In the genomic region with DNA sequence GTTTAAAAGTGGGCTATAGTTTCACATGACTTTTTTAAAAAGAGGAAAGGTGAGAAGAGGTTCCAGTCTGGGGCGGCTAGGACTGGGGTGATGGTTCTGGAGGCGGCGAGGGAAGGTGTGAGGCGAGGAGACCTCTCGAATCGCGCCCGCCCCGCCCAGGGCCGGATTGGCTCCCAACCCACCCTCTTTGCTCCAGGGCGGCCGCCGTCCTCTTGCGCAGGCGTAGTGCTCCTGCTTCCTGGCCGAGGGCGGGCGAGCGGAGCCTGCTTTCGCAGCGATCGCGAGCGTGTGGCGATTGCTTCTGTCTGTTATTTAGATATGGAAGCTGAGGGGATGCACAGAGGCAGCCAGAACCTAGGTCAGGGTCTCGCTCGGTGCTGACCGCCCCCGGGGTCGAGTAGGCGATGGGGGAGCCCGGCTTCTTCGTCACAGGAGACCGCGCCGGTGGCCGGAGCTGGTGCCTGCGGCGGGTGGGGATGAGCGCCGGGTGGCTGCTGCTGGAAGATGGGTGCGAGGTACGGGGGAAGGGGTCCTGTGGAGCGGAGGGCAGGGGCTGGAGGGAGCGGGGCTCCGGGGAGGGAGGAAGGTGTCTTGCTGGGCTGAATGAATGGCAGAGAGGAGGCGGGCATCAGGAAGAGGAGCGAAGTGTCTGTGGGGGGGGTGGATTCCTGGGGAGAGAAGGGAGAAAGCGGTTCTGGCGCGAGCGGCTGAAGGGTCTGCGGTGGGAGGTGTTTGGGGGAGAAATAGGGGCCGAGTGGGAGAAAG, we compare ENCODE assay signal across 1 cellular context.
TF ChIP-seq lines count a peak whose summit lies in the region.

A gene with protein sequence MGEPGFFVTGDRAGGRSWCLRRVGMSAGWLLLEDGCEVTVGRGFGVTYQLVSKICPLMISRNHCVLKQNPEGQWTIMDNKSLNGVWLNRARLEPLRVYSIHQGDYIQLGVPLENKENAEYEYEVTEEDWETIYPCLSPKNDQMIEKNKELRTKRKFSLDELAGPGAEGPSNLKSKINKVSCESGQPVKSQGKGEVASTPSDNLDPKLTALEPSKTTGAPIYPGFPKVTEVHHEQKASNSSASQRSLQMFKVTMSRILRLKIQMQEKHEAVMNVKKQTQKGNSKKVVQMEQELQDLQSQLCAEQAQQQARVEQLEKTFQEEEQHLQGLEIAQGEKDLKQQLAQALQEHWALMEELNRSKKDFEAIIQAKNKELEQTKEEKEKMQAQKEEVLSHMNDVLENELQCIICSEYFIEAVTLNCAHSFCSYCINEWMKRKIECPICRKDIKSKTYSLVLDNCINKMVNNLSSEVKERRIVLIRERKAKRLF (plus strand): TSS at position 223 of the 765 bp plus-strand sequence. CDS start 182 bp downstream, at position 405.

TF ChIP-seq in HepG2, 621 proteins besides CTCF, POLR2A, EP300 and RAD21 (continued from another document and continues in another):
- TF ChIP-seq, protein P1, sequence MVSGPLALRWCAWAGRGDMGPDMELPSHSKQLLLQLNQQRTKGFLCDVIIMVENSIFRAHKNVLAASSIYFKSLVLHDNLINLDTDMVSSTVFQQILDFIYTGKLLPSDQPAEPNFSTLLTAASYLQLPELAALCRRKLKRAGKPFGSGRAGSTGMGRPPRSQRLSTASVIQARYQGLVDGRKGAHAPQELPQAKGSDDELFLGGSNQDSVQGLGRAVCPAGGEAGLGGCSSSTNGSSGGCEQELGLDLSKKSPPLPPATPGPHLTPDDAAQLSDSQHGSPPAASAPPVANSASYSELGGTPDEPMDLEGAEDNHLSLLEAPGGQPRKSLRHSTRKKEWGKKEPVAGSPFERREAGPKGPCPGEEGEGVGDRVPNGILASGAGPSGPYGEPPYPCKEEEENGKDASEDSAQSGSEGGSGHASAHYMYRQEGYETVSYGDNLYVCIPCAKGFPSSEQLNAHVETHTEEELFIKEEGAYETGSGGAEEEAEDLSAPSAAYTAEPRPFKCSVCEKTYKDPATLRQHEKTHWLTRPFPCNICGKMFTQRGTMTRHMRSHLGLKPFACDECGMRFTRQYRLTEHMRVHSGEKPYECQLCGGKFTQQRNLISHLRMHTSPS (CRISPR knock-in tag; IDR thresholded peaks at IDR 0.05; ENCODE audit: low read depth): no peak
- TF ChIP-seq ZNF350 (CRISPR knock-in tag; IDR thresholded peaks at IDR 0.05; ENCODE audit: borderline replicate concordance, low read depth) (peak; percentile 33; the same call in 1 of the 2 replicates), ELF4 (CRISPR knock-in tag; IDR thresholded peaks at IDR 0.05; ENCODE audit: borderline replicate concordance) (no peak), FOXK1 (CRISPR knock-in tag; IDR thresholded peaks at IDR 0.05; ENCODE audit: borderline replicate concordance, low read depth) (0 out of 2 replicates have a peak, but pooled peaks have one; percentile 16), ISL2 (CRISPR knock-in tag; IDR thresholded peaks at IDR 0.05) (peak; percentile 41; the same call in 1 of the 2 replicates), TBX3 (IDR thresholded peaks at IDR 0.05; ENCODE audit: borderline replicate concordance) (no peak), TEAD3 (CRISPR knock-in tag; optimal IDR thresholded peaks at IDR 0.05; ENCODE audit: borderline replicate concordance) (peak; percentile 11), SOX6 (IDR thresholded peaks at IDR 0.05) (no peak), SOX6 (CRISPR knock-in tag; IDR thresholded peaks at IDR 0.05) (no peak), ZNF253 (CRISPR knock-in tag; IDR thresholded peaks at IDR 0.05; ENCODE audit: borderline replicate concordance) (no peak), PITX1 (CRISPR knock-in tag; IDR thresholded peaks at IDR 0.05) (peak; percentile 45; the same call in 1 of the 2 replicates), TBX2 (CRISPR knock-in tag; IDR thresholded peaks at IDR 0.05; ENCODE audit: borderline replicate concordance) (peak; percentile 83), ZNF558 (CRISPR knock-in tag; IDR thresholded peaks at IDR 0.05; ENCODE audit: borderline replicate concordance) (peak; percentile 47; the same call in 1 of the 2 replicates), RORA (CRISPR knock-in tag; IDR thresholded peaks at IDR 0.05) (no peak), ZNF615 (CRISPR knock-in tag; IDR thresholded peaks at IDR 0.05; ENCODE audit: borderline replicate concordance) (peak; percentile 33; the same call in 1 of the 2 replicates), REPIN1 (CRISPR knock-in tag; IDR thresholded peaks at IDR 0.05; ENCODE audit: borderline replicate concordance, low read depth) (peak; percentile 52; the same call in 1 of the 2 replicates), NR3C1 (CRISPR knock-in tag; IDR thresholded peaks at IDR 0.05) (no peak), TAF1 (CRISPR knock-in tag; IDR thresholded peaks at IDR 0.05) (peak; percentile 86), FLYWCH1 (CRISPR knock-in tag; IDR thresholded peaks at IDR 0.05) (no peak), RBFOX2 (IDR thresholded peaks at IDR 0.05; ENCODE audit: low read depth, low read length) (peak; percentile 85), NFRKB (IDR thresholded peaks at IDR 0.05) (no peak), EZH2 (conservative IDR thresholded peaks at IDR 0.05; ENCODE audit: low read depth, low read length) (no peak), HDAC6 (IDR thresholded peaks at IDR 0.05; ENCODE audit: low read depth, low read length) (no peak), ZNF737 (CRISPR knock-in tag; IDR thresholded peaks at IDR 0.05; ENCODE audit: borderline replicate concordance) (no peak), PAWR (CRISPR knock-in tag; IDR thresholded peaks at IDR 0.05; ENCODE audit: borderline replicate concordance) (no peak; the same call in 1 of the 2 replicates), ZNF431 (CRISPR knock-in tag; IDR thresholded peaks at IDR 0.05; ENCODE audit: borderline replicate concordance, low read depth) (peak; percentile 20; the same call in 1 of the 2 replicates), KDM2A (CRISPR knock-in tag; IDR thresholded peaks at IDR 0.05; ENCODE audit: borderline replicate concordance, low read depth) (no peak; the same call in 1 of the 2 replicates), ARNT2 (CRISPR knock-in tag; IDR thresholded peaks at IDR 0.05; ENCODE audit: low read depth) (peak; percentile 19), NR2F6 (IDR thresholded peaks at IDR 0.05) (no peak), NR2F6 (CRISPR knock-in tag; IDR thresholded peaks at IDR 0.05) (no peak), BCL6 (CRISPR knock-in tag; IDR thresholded peaks at IDR 0.05) (no peak), ARHGAP35 (CRISPR knock-in tag; IDR thresholded peaks at IDR 0.05; ENCODE audit: borderline replicate concordance) (no peak), ATRX (CRISPR knock-in tag; IDR thresholded peaks at IDR 0.05; ENCODE audit: borderline replicate concordance) (no peak), SMYD3 (CRISPR knock-in tag; IDR thresholded peaks at IDR 0.05) (no peak), ZNF274 (CRISPR knock-in tag; IDR thresholded peaks at IDR 0.05) (no peak; the same call in 1 of the 2 replicates), TEAD2 (CRISPR knock-in tag; IDR thresholded peaks at IDR 0.05) (0 out of 2 replicates have a peak, but pooled peaks have one; percentile 70), TCF7L2 (IDR thresholded peaks at IDR 0.05; ENCODE audit: low read depth, low read length) (no peak), ZNF674 (CRISPR knock-in tag; IDR thresholded peaks at IDR 0.05; ENCODE audit: low read depth) (no peak), ZBTB8A (CRISPR knock-in tag; IDR thresholded peaks at IDR 0.05; ENCODE audit: borderline replicate concordance, low read depth) (no peak; the same call in 1 of the 2 replicates), ZFP62 (CRISPR knock-in tag; IDR thresholded peaks at IDR 0.05) (no peak), ARNTL (CRISPR knock-in tag; IDR thresholded peaks at IDR 0.05) (peak; percentile 39), ZNF530 (CRISPR knock-in tag; IDR thresholded peaks at IDR 0.05; ENCODE audit: low read depth) (no peak), SRY (CRISPR knock-in tag; IDR thresholded peaks at IDR 0.05) (peak; percentile 87; the same call in 1 of the 2 replicates), HDAC2 (CRISPR knock-in tag; IDR thresholded peaks at IDR 0.05) (no peak), ELF1 (CRISPR knock-in tag; IDR thresholded peaks at IDR 0.05) (peak; percentile 84), SRSF9 (IDR thresholded peaks at IDR 0.05; ENCODE audit: borderline replicate concordance, insufficient read depth, low read depth, low read length, poor library complexity, severe bottlenecking) (no peak), ZNF577 (CRISPR knock-in tag; IDR thresholded peaks at IDR 0.05; ENCODE audit: borderline replicate concordance, low read depth) (0 out of 2 replicates have a peak, but pooled peaks have one; percentile 49), ZNF180 (CRISPR knock-in tag; IDR thresholded peaks at IDR 0.05; ENCODE audit: borderline replicate concordance, low read depth) (0 out of 2 replicates have a peak, but pooled peaks have one; percentile 87), ZKSCAN8 (CRISPR knock-in tag; IDR thresholded peaks at IDR 0.05; ENCODE audit: borderline replicate concordance) (peak; percentile 56; the same call in 1 of the 2 replicates), GABPA (IDR thresholded peaks at IDR 0.05; ENCODE audit: low read depth, low read length) (no peak), GABPA (CRISPR knock-in tag; IDR thresholded peaks at IDR 0.05; ENCODE audit: low read depth) (no peak), ZNF383 (CRISPR knock-in tag; IDR thresholded peaks at IDR 0.05; ENCODE audit: borderline replicate concordance) (peak; percentile 56; the same call in 1 of the 2 replicates), KLF16 (CRISPR knock-in tag; IDR thresholded peaks at IDR 0.05) (peak in 1 of 2 experiments; percentile 31; a peak in 1 of 4 replicates), ZFP37 (CRISPR knock-in tag; IDR thresholded peaks at IDR 0.05; ENCODE audit: borderline replicate concordance) (peak; percentile 62; the same call in 1 of the 2 replicates), ONECUT2 (CRISPR knock-in tag; IDR thresholded peaks at IDR 0.05) (0 out of 2 replicates have a peak, but pooled peaks have one; percentile 34), STAT5B (CRISPR knock-in tag; IDR thresholded peaks at IDR 0.05) (no peak), ZBTB7A (CRISPR knock-in tag; IDR thresholded peaks at IDR 0.05) (no peak; the same call in 1 of the 2 replicates), ZNF761 (CRISPR knock-in tag; conservative IDR thresholded peaks at IDR 0.05) (peak; percentile 91; the same call in 1 of the 2 replicates), NFIC (IDR thresholded peaks at IDR 0.05; ENCODE audit: low read length) (no peak), ZSCAN22 (CRISPR knock-in tag; IDR thresholded peaks at IDR 0.05) (no peak; the same call in 1 of the 2 replicates)
- TF ChIP-seq, protein P2, sequence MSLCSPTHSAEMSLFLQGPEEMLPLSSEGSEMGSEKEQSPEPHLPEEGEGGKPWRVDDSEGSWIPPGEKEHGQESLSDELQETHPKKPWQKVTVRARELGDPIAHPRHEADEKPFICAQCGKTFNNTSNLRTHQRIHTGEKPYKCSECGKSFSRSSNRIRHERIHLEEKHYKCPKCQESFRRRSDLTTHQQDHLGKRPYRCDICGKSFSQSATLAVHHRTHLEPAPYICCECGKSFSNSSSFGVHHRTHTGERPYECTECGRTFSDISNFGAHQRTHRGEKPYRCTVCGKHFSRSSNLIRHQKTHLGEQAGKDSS (CRISPR knock-in tag; IDR thresholded peaks at IDR 0.05; ENCODE audit: borderline replicate concordance, low read depth): no peak; the same call in 1 of the 2 replicates
- TF ChIP-seq, protein P3, sequence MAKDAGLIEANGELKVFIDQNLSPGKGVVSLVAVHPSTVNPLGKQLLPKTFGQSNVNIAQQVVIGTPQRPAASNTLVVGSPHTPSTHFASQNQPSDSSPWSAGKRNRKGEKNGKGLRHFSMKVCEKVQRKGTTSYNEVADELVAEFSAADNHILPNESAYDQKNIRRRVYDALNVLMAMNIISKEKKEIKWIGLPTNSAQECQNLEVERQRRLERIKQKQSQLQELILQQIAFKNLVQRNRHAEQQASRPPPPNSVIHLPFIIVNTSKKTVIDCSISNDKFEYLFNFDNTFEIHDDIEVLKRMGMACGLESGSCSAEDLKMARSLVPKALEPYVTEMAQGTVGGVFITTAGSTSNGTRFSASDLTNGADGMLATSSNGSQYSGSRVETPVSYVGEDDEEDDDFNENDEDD (CRISPR knock-in tag; IDR thresholded peaks at IDR 0.05; ENCODE audit: borderline replicate concordance): peak; percentile 91
- TF ChIP-seq, protein P4, sequence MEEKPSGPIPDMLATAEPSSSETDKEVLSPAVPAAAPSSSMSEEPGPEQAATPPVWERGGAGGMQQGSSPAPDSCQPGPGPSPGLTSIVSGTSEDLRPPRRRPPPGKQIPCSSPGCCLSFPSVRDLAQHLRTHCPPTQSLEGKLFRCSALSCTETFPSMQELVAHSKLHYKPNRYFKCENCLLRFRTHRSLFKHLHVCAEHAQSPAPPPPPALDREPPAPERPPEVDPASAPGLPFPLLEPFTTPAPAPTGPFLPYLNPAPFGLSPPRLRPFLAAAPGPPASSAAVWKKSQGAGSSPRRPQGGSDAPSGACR (CRISPR knock-in tag; IDR thresholded peaks at IDR 0.05): no peak; the same call in 1 of the 2 replicates
- TF ChIP-seq, protein P5, sequence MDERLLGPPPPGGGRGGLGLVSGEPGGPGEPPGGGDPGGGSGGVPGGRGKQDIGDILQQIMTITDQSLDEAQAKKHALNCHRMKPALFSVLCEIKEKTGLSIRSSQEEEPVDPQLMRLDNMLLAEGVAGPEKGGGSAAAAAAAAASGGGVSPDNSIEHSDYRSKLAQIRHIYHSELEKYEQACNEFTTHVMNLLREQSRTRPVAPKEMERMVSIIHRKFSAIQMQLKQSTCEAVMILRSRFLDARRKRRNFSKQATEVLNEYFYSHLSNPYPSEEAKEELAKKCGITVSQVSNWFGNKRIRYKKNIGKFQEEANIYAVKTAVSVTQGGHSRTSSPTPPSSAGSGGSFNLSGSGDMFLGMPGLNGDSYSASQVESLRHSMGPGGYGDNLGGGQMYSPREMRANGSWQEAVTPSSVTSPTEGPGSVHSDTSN (CRISPR knock-in tag; IDR thresholded peaks at IDR 0.05): no peak
- TF ChIP-seq, protein P6, sequence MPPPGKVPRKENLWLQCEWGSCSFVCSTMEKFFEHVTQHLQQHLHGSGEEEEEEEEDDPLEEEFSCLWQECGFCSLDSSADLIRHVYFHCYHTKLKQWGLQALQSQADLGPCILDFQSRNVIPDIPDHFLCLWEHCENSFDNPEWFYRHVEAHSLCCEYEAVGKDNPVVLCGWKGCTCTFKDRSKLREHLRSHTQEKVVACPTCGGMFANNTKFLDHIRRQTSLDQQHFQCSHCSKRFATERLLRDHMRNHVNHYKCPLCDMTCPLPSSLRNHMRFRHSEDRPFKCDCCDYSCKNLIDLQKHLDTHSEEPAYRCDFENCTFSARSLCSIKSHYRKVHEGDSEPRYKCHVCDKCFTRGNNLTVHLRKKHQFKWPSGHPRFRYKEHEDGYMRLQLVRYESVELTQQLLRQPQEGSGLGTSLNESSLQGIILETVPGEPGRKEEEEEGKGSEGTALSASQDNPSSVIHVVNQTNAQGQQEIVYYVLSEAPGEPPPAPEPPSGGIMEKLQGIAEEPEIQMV (CRISPR knock-in tag; IDR thresholded peaks at IDR 0.05; ENCODE audit: low read depth): peak; percentile 61; the same call in 1 of the 2 replicates
- TF ChIP-seq, protein P7, sequence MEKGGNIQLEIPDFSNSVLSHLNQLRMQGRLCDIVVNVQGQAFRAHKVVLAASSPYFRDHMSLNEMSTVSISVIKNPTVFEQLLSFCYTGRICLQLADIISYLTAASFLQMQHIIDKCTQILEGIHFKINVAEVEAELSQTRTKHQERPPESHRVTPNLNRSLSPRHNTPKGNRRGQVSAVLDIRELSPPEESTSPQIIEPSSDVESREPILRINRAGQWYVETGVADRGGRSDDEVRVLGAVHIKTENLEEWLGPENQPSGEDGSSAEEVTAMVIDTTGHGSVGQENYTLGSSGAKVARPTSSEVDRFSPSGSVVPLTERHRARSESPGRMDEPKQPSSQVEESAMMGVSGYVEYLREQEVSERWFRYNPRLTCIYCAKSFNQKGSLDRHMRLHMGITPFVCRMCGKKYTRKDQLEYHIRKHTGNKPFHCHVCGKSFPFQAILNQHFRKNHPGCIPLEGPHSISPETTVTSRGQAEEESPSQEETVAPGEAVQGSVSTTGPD (CRISPR knock-in tag; IDR thresholded peaks at IDR 0.05): no peak
